28 cellular contexts compared by ENCODE assay signal in genomic region chr2:48183991-48184390, GRCh38.
"Had no signal": no experiment of that assay in that cellular context is flagged by ENCODE, and none has a peak within 500 bp of the region (broad histone marks: within the 10 kb centered on the region; RNA-seq: fewer than 3 reads in every experiment).

No MANE protein-coding gene starts in this region.

- H3K4me1 ChIP-seq: gastroesophageal sphincter, prostate gland, right atrium auricular region, stomach, thyroid gland, vagina had no signal

- H3K27me3 Mint-ChIP-seq: dendritic cell treated with granulocyte-macrophage colony-stimulating factor and Interleukin-4, amounts not matched to agents 40 ng/mL and 50 ng/mL, for 4 days had no signal

- DNase-seq: effector CD8-positive, alpha-beta T cell; endodermal cell; foreskin fibroblast; heart right ventricle; hippocampal formation; left cardiac atrium; left lung; mesenchymal stem cell; mucosa of descending colon; naive thymus-derived CD4-positive, alpha-beta T cell; stimulated activated CD4-positive, alpha-beta T cell treated with anti-CD3 and anti-CD28 coated beads, Interleukin-2, amount 100 ng/mL, for 24 hours; stimulated activated CD4-positive, alpha-beta T cell treated with anti-CD3 and anti-CD28 coated beads, Interleukin-4, amount 100 ng/mL, for 24 hours; stimulated activated naive CD4-positive, alpha-beta T cell treated with Interleukin-2 at 50 U/mL for 16 hours; stomach; thyroid gland; trophoblast cell had no signal

- H3K27ac ChIP-seq: epithelial cell of prostate, gastroesophageal sphincter, heart right ventricle, left lung, neural progenitor cell, prostate gland, right atrium auricular region, stomach, thyroid gland, vagina had no signal

- H3K27ac Mint-ChIP-seq: endodermal cell; mesothelial cell of epicardium; naive thymus-derived CD4-positive, alpha-beta T cell; nephron; neural progenitor cell; stimulated activated effector memory CD8-positive, alpha-beta T cell treated with anti-CD3 and anti-CD28 coated beads, Interleukin-12 subunit alpha, Interleukin-12 subunit beta, amount 100 ng/mL, for 72 hours had no signal

- H3K4me3 Mint-ChIP-seq: dendritic cell treated with granulocyte-macrophage colony-stimulating factor and Interleukin-4, amounts not matched to agents 40 ng/mL and 50 ng/mL, for 4 days; endodermal cell; mesothelial cell of epicardium; naive thymus-derived CD4-positive, alpha-beta T cell; nephron; neural progenitor cell; stimulated activated effector memory CD8-positive, alpha-beta T cell treated with anti-CD3 and anti-CD28 coated beads, Interleukin-12 subunit alpha, Interleukin-12 subunit beta, amount 100 ng/mL, for 72 hours had no signal

- H3K4me1 Mint-ChIP-seq: mesothelial cell of epicardium; nephron; stimulated activated effector memory CD8-positive, alpha-beta T cell treated with anti-CD3 and anti-CD28 coated beads, Interleukin-12 subunit alpha, Interleukin-12 subunit beta, amount 100 ng/mL, for 72 hours had no signal

- ATAC-seq: esophagus mucosa; gastroesophageal sphincter; heart right ventricle; left cardiac atrium; left lung; mucosa of descending colon; naive thymus-derived CD4-positive, alpha-beta T cell; sciatic nerve; stimulated activated effector memory CD8-positive, alpha-beta T cell treated with anti-CD3 and anti-CD28 coated beads, Interleukin-12 subunit alpha, Interleukin-12 subunit beta, amount 100 ng/mL, for 72 hours had no signal

- H3K27me3 ChIP-seq: gastroesophageal sphincter, heart right ventricle, left lung, neural progenitor cell, right atrium auricular region, stomach, thyroid gland, vagina had no signal

- H3K9me3 Mint-ChIP-seq: dendritic cell treated with granulocyte-macrophage colony-stimulating factor and Interleukin-4, amounts not matched to agents 40 ng/mL and 50 ng/mL, for 4 days; endodermal cell; mesothelial cell of epicardium; nephron; stimulated activated effector memory CD8-positive, alpha-beta T cell treated with anti-CD3 and anti-CD28 coated beads, Interleukin-12 subunit alpha, Interleukin-12 subunit beta, amount 100 ng/mL, for 72 hours had no signal

- H3K36me3 Mint-ChIP-seq: mesothelial cell of epicardium; naive thymus-derived CD4-positive, alpha-beta T cell; neural progenitor cell; stimulated activated effector memory CD8-positive, alpha-beta T cell treated with anti-CD3 and anti-CD28 coated beads, Interleukin-12 subunit alpha, Interleukin-12 subunit beta, amount 100 ng/mL, for 72 hours had no signal
